ENCODE assay signal across 27 cellular contexts in genomic region chr1:242435200-242435599, GRCh38.
"Had no signal": no experiment of that assay in that cellular context is flagged by ENCODE, and none has a peak within 500 bp of the region (broad histone marks: within the 10 kb centered on the region; RNA-seq: fewer than 3 reads in every experiment).

No MANE protein-coding gene starts in this region.

- FAIRE-seq: astrocyte had no signal

- H3K9me3 ChIP-seq: adrenal gland, body of pancreas, SJSA1 had no signal

- ATAC-seq: activated CD8-positive, alpha-beta T cell treated with anti-CD3 and anti-CD28 coated beads for 36 hours; body of pancreas had no signal

- H3K27me3 ChIP-seq: adrenal gland, body of pancreas, breast epithelium, MG63, SJSA1 had no signal

- H3K36me3 ChIP-seq: adrenal gland, breast epithelium, MG63, SJSA1, WERI-Rb-1 had no signal

- H3K4me2 ChIP-seq: PC-9 had no signal

- H3K27ac ChIP-seq: adrenal gland, body of pancreas, breast epithelium, coronary artery, PC-9, SJSA1, WERI-Rb-1 had no signal

- H3K4me3 ChIP-seq: adrenal gland, body of pancreas, breast epithelium, coronary artery, MG63, PC-9, SJSA1 had no signal

- DNase-seq: activated CD4-positive, alpha-beta T cell treated with anti-CD3 and anti-CD28 coated beads for 1 hour; activated CD4-positive, alpha-beta T cell treated with anti-CD3 and anti-CD28 coated beads for 48 hours; activated CD4-positive, CD25-positive, alpha-beta regulatory T cell; activated CD8-positive, alpha-beta T cell treated with anti-CD3 and anti-CD28 coated beads for 36 hours; activated gamma-delta T cell; activated naive CD4-positive, alpha-beta T cell treated with Interleukin-2 at 50 U/mL for 16 hours; activated T-cell treated with anti-CD3 and anti-CD28 coated beads, Interleukin-2, amount 50 U/mL, for 24 hours; adrenal gland; body of pancreas; Kasumi-1; KG1; MG63; NCI-H1048; NCI-H1105 treated with DMSO at 0.1 percent for 48 hours; NCI-H1436; NCI-H1930; NCI-H226; NCI-H446 treated with DMSO at 0.1 percent for 48 hours; PC-9; SHP77 treated with DMSO at 0.1 percent for 48 hours; SW 1271; T1000; WERI-Rb-1 had no signal

- H3K4me1 ChIP-seq: adrenal gland, body of pancreas, breast epithelium, SJSA1 had no signal

- H2AFZ ChIP-seq: PC-9 had no signal
